ENCODE assay signal across 14 cellular contexts in the genomic region with DNA sequence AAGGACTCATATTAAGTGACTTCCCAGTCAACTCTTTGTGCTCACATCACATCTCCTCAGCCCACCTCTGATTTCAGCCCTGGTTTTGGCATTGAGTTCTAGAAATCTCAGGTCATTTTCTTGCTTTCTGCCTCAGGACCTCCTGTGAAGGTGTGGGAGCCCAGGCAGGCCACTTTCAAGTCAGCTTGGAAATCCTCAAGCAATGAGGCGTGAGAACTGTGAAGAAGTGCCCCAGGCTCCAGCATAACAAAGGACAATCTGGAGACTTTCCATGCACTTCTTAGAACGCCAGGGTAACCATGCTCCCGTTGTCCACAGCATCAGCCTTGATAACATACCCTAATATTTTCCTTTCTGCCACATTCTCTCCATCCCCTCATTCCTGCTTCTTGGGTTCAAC.
"Had no signal": no experiment of that assay in that cellular context is flagged by ENCODE, and none has a peak within 500 bp of the region (broad histone marks: within the 10 kb centered on the region; RNA-seq: fewer than 3 reads in every experiment).

No MANE protein-coding gene starts in this region.

- H3K4me3 Mint-ChIP-seq: activated CD8-positive, alpha-beta T cell treated with anti-CD3 and anti-CD28 coated beads, Interleukin-2, amount 10 ng/mL, durations not matched to agents 7 days and 5 days had no signal

- H3K4me1 ChIP-seq: adrenal gland, colonic mucosa, gastroesophageal sphincter, parathyroid adenoma had no signal

- H3K9me3 ChIP-seq: adrenal gland, colonic mucosa, gastroesophageal sphincter, stomach had no signal

- H3K36me3 ChIP-seq: adrenal gland, colonic mucosa, gastroesophageal sphincter, stomach had no signal

- H3K27ac Mint-ChIP-seq: activated CD8-positive, alpha-beta T cell treated with anti-CD3 and anti-CD28 coated beads, Interleukin-2, amount 10 ng/mL, durations not matched to agents 7 days and 5 days had no signal

- DNase-seq: activated CD4-positive, alpha-beta T cell treated with anti-CD3 and anti-CD28 coated beads for 4 hours; activated CD8-positive, alpha-beta T cell treated with anti-CD3 and anti-CD28 coated beads, Interleukin-2, amount 10 ng/mL, durations not matched to agents 7 days and 5 days; activated naive CD4-positive, alpha-beta T cell treated with anti-CD3 and anti-CD28 coated beads, Interleukin-2, amount 50 U/mL, for 16 hours; adrenal gland; caudate nucleus; colonic mucosa; kidney; retina; stimulated activated CD4-positive, alpha-beta T cell treated with anti-CD3 and anti-CD28 coated beads, Interleukin-4, amount 100 ng/mL, for 24 hours; stomach; SW 1271; T-helper 9 cell had no signal

- ATAC-seq: activated CD8-positive, alpha-beta T cell treated with anti-CD3 and anti-CD28 coated beads, Interleukin-2, amount 10 ng/mL, durations not matched to agents 7 days and 5 days; gastroesophageal sphincter had no signal

- H3K27me3 ChIP-seq: adrenal gland, colonic mucosa, gastroesophageal sphincter, stomach had no signal

- H3K4me3 ChIP-seq: adrenal gland, colonic mucosa, gastroesophageal sphincter, stomach had no signal

- H3K27ac ChIP-seq: adrenal gland, colonic mucosa, gastroesophageal sphincter, parathyroid adenoma, stomach had no signal
